Comparison of ENCODE assay signal across 14 cellular contexts in genomic region chr1:33335020-33335419, GRCh38. TPM values are rescaled to one million over a fixed set of nuclear protein-coding genes. Genes with fewer than 3 reads are reported as not detected.
DNase-seq lines count a peak whose midpoint lies in the region; ATAC-seq and TF ChIP-seq lines count a peak whose summit lies in the region.
"Had no signal": no experiment of that assay in that cellular context is flagged by ENCODE, and none has a peak within 500 bp of the region (broad histone marks: within the 10 kb centered on the region; RNA-seq: fewer than 3 reads in every experiment).

No MANE protein-coding gene starts in this region.

- peak overlapping the region in 1 of 3 donors; percentile 45 for H3K9ac ChIP-seq in skeletal muscle tissue (ENCODE audit: low read depth in 1 of 3, low read length in 3 of 3)

- DNase-seq in HFFc6 = no peak
- DNase-seq in T-helper 17 cell = no peak
- DNase-seq in fibroblast of the aortic adventitia (ENCODE audit: low read depth) = peak; percentile 38
- no peak for DNase-seq in nucleus accumbens (lab: John Stamatoyannopoulos, UW)
- DNase-seq in DMS53 treated with DMSO at 0.1 percent for 48 hours (lab: John Stamatoyannopoulos, UW; ENCODE audit: unreplicated experiment) = no peak
- no peak for DNase-seq in erythroblast (lab: John Stamatoyannopoulos, UW)
- DNase-seq: EL; KG1; stimulated activated CD4-positive, alpha-beta T cell treated with anti-CD3 and anti-CD28 coated beads, Interleukin-2, amount 100 ng/mL, for 24 hours had no signal

- no peak for ATAC-seq in T-helper 17 cell
- ATAC-seq in GM18858 (IDR thresholded peaks at IDR 0.05; ENCODE audit: unreplicated experiment) = no peak

- H3K27ac Mint-ChIP-seq in HFFc6 = peak overlapping the region; percentile 60
- H3K27ac Mint-ChIP-seq in T-helper 17 cell = peak overlapping the region; percentile 37

- H3K27me3 Mint-ChIP-seq in HFFc6 (ENCODE audit: insufficient read depth) (no peaks in the 10 kb centered on the region; the same call in none of the 2 replicates), T-helper 17 cell (no peaks in the 10 kb centered on the region)

- no peaks in the 10 kb centered on the region for H3K27me3 ChIP-seq in skeletal muscle tissue (ENCODE audit: control insufficient read depth in 3 of 3, insufficient read depth in 3 of 3, low read length in 3 of 3)

- no peaks in the 10 kb centered on the region for H3K9me3 Mint-ChIP-seq in HFFc6

- H3K36me3 Mint-ChIP-seq in HFFc6 (ENCODE audit: low read depth) (peaks cover 44% of the 10 kb centered on the region), T-helper 17 cell (ENCODE audit: low read depth) (peaks cover 3% of the 10 kb centered on the region)

- H3K4me1 Mint-ChIP-seq in HFFc6 (ENCODE audit: low read depth) (peaks cover 92% of the 10 kb centered on the region), T-helper 17 cell (peaks cover 16% of the 10 kb centered on the region)

- peak overlapping the region; percentile 81 for H3K27ac ChIP-seq in skeletal muscle tissue (ENCODE audit: low read depth, low read length)
- H3K27ac ChIP-seq: VCaP had no signal

- TF ChIP-seq POLR2A in erythroblast (IDR thresholded peaks at IDR 0.05; ENCODE audit: low read length) = no peak

- H3K4me1 ChIP-seq in skeletal muscle tissue (ENCODE audit: control insufficient read depth in 3 of 3, insufficient read depth in 3 of 3, low read length in 3 of 3) = peaks cover 77 to 89% (median 84%) of the 10 kb centered on the region in 3 donors

- H3K9me3 ChIP-seq in T-helper 17 cell (ENCODE audit: control insufficient read depth, low read length, poor library complexity, severe bottlenecking) (no peaks in the 10 kb centered on the region), skeletal muscle tissue (ENCODE audit: control insufficient read depth in 3 of 3, low read length in 3 of 3) (no peaks in the 10 kb centered on the region)

- H3K4me3 Mint-ChIP-seq in HFFc6 (peak overlapping the region; percentile 40), T-helper 17 cell (no peak overlapping the region)

- no peak overlapping the region for H3K4me3 ChIP-seq in fibroblast of the aortic adventitia (ENCODE audit: low read depth, low read length)
- H3K4me3 ChIP-seq in skeletal muscle tissue (ENCODE audit: low read length in 3 of 3) = no peak overlapping the region

- no peak for TF ChIP-seq CTCF in HFFc6 (IDR thresholded peaks at IDR 0.05)
- TF ChIP-seq CTCF in fibroblast of the aortic adventitia (IDR thresholded peaks at IDR 0.05; ENCODE audit: insufficient read depth, low read length) = no peak

- peaks cover 14 to 27% (median 22%) of the 10 kb centered on the region in 3 donors for H3K36me3 ChIP-seq in skeletal muscle tissue (ENCODE audit: control insufficient read depth in 3 of 3, insufficient read depth in 3 of 3, low read length in 3 of 3)

RNA-seq across cellular contexts. Expression of gene A3GALT2, which starts 14.1 kb away (rescaled TPM):
- total RNA-seq in HFFc6 (2021; fragmentation: NEBNext Ultra II Directional; extraction: Animal tissue kit (Norgen Biotek cat#: 25700)) = not detected
- total RNA-seq in T-helper 17 cell = under 1 TPM in 1 of 2 donors, not detected in 1; 0.37 TPM
- total RNA-seq in fibroblast of the aortic adventitia (ENCODE audit: low replicate concordance) = not detected in 2 replicates
- total RNA-seq in skeletal muscle tissue = not detected
- total RNA-seq: frontal cortex, mucosa of gallbladder had no signal
